18 cellular contexts compared by ENCODE assay signal in the genomic region with DNA sequence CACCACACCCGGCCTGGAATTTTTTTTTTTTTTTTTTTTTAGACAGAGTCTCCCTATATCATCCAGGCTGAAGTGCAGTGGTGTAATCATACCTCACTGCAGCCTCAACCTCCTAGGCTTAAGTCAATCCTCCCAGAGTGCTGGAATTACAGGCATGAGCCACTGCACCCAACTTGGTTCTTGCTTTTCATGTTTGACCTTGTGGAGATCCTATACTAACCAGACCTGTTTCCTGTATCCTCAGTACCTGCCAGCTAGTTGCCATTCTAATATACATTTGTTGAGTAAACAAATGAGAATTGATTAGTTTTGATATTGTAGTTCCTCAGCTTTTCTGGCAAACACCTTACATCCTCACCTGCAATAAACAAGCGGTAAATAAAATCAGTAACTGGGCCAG.
"Had no signal": no experiment of that assay in that cellular context is flagged by ENCODE, and none has a peak within 500 bp of the region (broad histone marks: within the 10 kb centered on the region; RNA-seq: fewer than 3 reads in every experiment).

No MANE protein-coding gene starts in this region.

- H3K4me3 ChIP-seq: prostate gland, smooth muscle cell, suprapubic skin, upper lobe of right lung had no signal

- DNase-seq: activated CD4-positive, CD25-positive, alpha-beta regulatory T cell treated with anti-CD3 and anti-CD28 coated beads, Interleukin-2, amount 50 U/mL, for 72 hours; activated naive CD4-positive, alpha-beta T cell; activated naive CD8-positive, alpha-beta T cell treated with anti-CD3 and anti-CD28 coated beads, Interleukin-2, amount 10 ng/mL, durations not matched to agents 7 days and 5 days; activated T-cell treated with anti-CD3 and anti-CD28 coated beads for 4 hours; anterior cingulate cortex; brain microvascular endothelial cell; cortex of kidney; effector CD4-positive, alpha-beta T cell; foreskin melanocyte; mesenchymal stem cell; right cardiac atrium; stimulated activated naive CD8-positive, alpha-beta T cell treated with anti-CD3 and anti-CD28 coated beads, Interleukin-15, Interleukin-2, amounts not matched to agents 100 U/mL and 50 U/mL, for 24 hours; T-helper 9 cell; upper lobe of right lung had no signal

- H3K27ac Mint-ChIP-seq: activated naive CD8-positive, alpha-beta T cell treated with anti-CD3 and anti-CD28 coated beads, Interleukin-2, amount 10 ng/mL, durations not matched to agents 7 days and 5 days; natural killer cell treated with Interleukin-12 subunit alpha and Interleukin-12 subunit beta and Interleukin-15 and Interleukin-18, amount 100 ng/mL, for 72 hours had no signal

- H3K36me3 Mint-ChIP-seq: activated naive CD8-positive, alpha-beta T cell treated with anti-CD3 and anti-CD28 coated beads, Interleukin-2, amount 10 ng/mL, durations not matched to agents 7 days and 5 days; natural killer cell treated with Interleukin-12 subunit alpha and Interleukin-12 subunit beta and Interleukin-15 and Interleukin-18, amount 100 ng/mL, for 72 hours had no signal

- ATAC-seq: natural killer cell treated with Interleukin-12 subunit alpha and Interleukin-12 subunit beta and Interleukin-15 and Interleukin-18, amount 100 ng/mL, for 72 hours; right cardiac atrium; stimulated activated naive CD8-positive, alpha-beta T cell treated with anti-CD3 and anti-CD28 coated beads, Interleukin-15, Interleukin-2, amounts not matched to agents 100 U/mL and 50 U/mL, for 24 hours; upper lobe of right lung had no signal

- H3K4me3 Mint-ChIP-seq: activated naive CD8-positive, alpha-beta T cell treated with anti-CD3 and anti-CD28 coated beads, Interleukin-2, amount 10 ng/mL, durations not matched to agents 7 days and 5 days; natural killer cell treated with Interleukin-12 subunit alpha and Interleukin-12 subunit beta and Interleukin-15 and Interleukin-18, amount 100 ng/mL, for 72 hours had no signal

- H3K9me3 Mint-ChIP-seq: activated naive CD8-positive, alpha-beta T cell treated with anti-CD3 and anti-CD28 coated beads, Interleukin-2, amount 10 ng/mL, durations not matched to agents 7 days and 5 days; natural killer cell treated with Interleukin-12 subunit alpha and Interleukin-12 subunit beta and Interleukin-15 and Interleukin-18, amount 100 ng/mL, for 72 hours had no signal
